10 cellular contexts compared by ENCODE assay signal in the genomic region with DNA sequence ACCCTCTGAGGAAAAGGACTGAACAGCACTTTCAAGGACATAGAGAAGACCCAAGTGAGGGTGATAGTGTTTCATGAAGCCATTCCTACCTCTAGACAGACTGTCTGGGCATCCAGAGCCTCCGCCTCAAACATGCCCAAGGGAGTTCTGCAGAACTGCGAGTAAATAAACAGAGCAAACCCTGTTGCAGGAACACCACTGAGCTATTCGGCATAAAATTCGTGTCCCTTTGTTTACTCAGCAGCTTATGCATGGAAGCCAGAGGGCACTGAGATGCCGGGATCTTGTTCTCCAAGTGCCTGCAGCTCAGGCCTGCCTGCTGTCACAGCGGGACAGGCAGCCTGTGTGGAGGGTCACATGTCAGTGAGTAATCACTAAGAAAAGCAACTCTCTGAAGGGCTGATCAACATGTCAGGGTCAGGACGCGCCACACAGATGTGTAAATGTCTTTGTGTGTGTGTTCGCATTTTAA.
DNase-seq lines count a peak whose midpoint lies in the region; ATAC-seq and TF ChIP-seq lines count a peak whose summit lies in the region.
"Had no signal": no experiment of that assay in that cellular context is flagged by ENCODE, and none has a peak within 500 bp of the region (broad histone marks: within the 10 kb centered on the region; RNA-seq: fewer than 3 reads in every experiment).

No MANE protein-coding gene starts in this region.

- ATAC-seq in HG03095 (IDR thresholded peaks at IDR 0.05; ENCODE audit: unreplicated experiment) = no peak
- ATAC-seq in SK-N-SH treated with all-trans-retinoic acid at 6 μM for 48 hours = no peak

- H3K27ac Mint-ChIP-seq in nephron = peak overlapping the region in 2 of 3 experiments; percentile 38 to 44

- no peak overlapping the region for H3K4me3 ChIP-seq in epithelial cell of proximal tubule (ENCODE audit: low read depth, low read length)

- H3K27me3 Mint-ChIP-seq in nephron (ENCODE audit: low read depth) = no peaks in the 10 kb centered on the region

- H3K4me1 Mint-ChIP-seq in nephron = peaks cover 24% of the 10 kb centered on the region

- DNase-seq in DMS53 treated with DMSO at 0.1 percent for 48 hours (lab: John Stamatoyannopoulos, UW; ENCODE audit: unreplicated experiment) = peak; percentile 75
- DNase-seq in NCI-H748 treated with DMSO at 0.1 percent for 48 hours (lab: John Stamatoyannopoulos, UW) = peak; percentile 15
- DNase-seq in epithelial cell of proximal tubule (ENCODE audit: low read depth) = peak; percentile 23
- no peak for DNase-seq in HK-2 (ENCODE audit: unreplicated experiment)
- DNase-seq in GM13976 (ENCODE audit: low spot score) = no peak
- DNase-seq: DND-41, OCI-M1 had no signal

- H3K4me3 Mint-ChIP-seq in nephron = no peak overlapping the region

- no peaks in the 10 kb centered on the region for H3K36me3 Mint-ChIP-seq in nephron (ENCODE audit: low read depth)

- in situ Hi-C loops in GM13976 (cut with MboI; ENCODE audit: low sequenced_read_pairs, unreplicated experiment) = no loop called here

- H3K9me3 Mint-ChIP-seq in nephron = no peaks in the 10 kb centered on the region

- TF ChIP-seq CTCF in epithelial cell of proximal tubule (conservative IDR thresholded peaks at IDR 0.05; ENCODE audit: low read depth, low read length) (peak; percentile 9), nephron (IDR thresholded peaks at IDR 0.05; ENCODE audit: unreplicated experiment in 3 of 3) (no peak), GM13976 (IDR thresholded peaks at IDR 0.05; ENCODE audit: borderline replicate concordance, control extremely low read depth, extremely low read depth, insufficient read depth, missing control alignments) (no peak)

TF ChIP-seq in SK-N-SH treated with all-trans-retinoic acid at 6 μM for 48 hours, 23 proteins besides CTCF, POLR2A, EP300 and RAD21:
- TF ChIP-seq, protein P1, sequence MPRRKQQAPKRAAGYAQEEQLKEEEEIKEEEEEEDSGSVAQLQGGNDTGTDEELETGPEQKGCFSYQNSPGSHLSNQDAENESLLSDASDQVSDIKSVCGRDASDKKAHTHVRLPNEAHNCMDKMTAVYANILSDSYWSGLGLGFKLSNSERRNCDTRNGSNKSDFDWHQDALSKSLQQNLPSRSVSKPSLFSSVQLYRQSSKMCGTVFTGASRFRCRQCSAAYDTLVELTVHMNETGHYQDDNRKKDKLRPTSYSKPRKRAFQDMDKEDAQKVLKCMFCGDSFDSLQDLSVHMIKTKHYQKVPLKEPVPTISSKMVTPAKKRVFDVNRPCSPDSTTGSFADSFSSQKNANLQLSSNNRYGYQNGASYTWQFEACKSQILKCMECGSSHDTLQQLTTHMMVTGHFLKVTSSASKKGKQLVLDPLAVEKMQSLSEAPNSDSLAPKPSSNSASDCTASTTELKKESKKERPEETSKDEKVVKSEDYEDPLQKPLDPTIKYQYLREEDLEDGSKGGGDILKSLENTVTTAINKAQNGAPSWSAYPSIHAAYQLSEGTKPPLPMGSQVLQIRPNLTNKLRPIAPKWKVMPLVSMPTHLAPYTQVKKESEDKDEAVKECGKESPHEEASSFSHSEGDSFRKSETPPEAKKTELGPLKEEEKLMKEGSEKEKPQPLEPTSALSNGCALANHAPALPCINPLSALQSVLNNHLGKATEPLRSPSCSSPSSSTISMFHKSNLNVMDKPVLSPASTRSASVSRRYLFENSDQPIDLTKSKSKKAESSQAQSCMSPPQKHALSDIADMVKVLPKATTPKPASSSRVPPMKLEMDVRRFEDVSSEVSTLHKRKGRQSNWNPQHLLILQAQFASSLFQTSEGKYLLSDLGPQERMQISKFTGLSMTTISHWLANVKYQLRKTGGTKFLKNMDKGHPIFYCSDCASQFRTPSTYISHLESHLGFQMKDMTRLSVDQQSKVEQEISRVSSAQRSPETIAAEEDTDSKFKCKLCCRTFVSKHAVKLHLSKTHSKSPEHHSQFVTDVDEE (CRISPR knock-in tag; IDR thresholded peaks at IDR 0.05) = no peak
- TF ChIP-seq ESRRG (CRISPR knock-in tag; IDR thresholded peaks at IDR 0.05) (no peak), ZFP30 (CRISPR knock-in tag; IDR thresholded peaks at IDR 0.05) (no peak), CSDC2 (CRISPR knock-in tag; IDR thresholded peaks at IDR 0.05) (no peak), RARB (CRISPR knock-in tag; IDR thresholded peaks at IDR 0.05) (no peak), GLIS3 (CRISPR knock-in tag; IDR thresholded peaks at IDR 0.05) (no peak), ISL1 (CRISPR knock-in tag; IDR thresholded peaks at IDR 0.05) (no peak), ZNF565 (CRISPR knock-in tag; conservative IDR thresholded peaks at IDR 0.05; ENCODE audit: low read depth) (no peak), ZC3H10 (CRISPR knock-in tag; IDR thresholded peaks at IDR 0.05) (no peak), BACH2 (CRISPR knock-in tag; IDR thresholded peaks at IDR 0.05; ENCODE audit: borderline replicate concordance) (no peak), ZFP3 (CRISPR knock-in tag; IDR thresholded peaks at IDR 0.05) (no peak), ZNF70 (CRISPR knock-in tag; IDR thresholded peaks at IDR 0.05) (no peak), PPARA (CRISPR knock-in tag; IDR thresholded peaks at IDR 0.05; ENCODE audit: borderline replicate concordance) (no peak), CREB5 (CRISPR knock-in tag; IDR thresholded peaks at IDR 0.05; ENCODE audit: low read depth) (no peak), OSR1 (CRISPR knock-in tag; IDR thresholded peaks at IDR 0.05) (no peak), ZNF8 (CRISPR knock-in tag; IDR thresholded peaks at IDR 0.05) (no peak), SNAI2 (CRISPR knock-in tag; IDR thresholded peaks at IDR 0.05) (no peak), TOX (CRISPR knock-in tag; IDR thresholded peaks at IDR 0.05; ENCODE audit: borderline replicate concordance) (no peak)
- TF ChIP-seq, protein P2, sequence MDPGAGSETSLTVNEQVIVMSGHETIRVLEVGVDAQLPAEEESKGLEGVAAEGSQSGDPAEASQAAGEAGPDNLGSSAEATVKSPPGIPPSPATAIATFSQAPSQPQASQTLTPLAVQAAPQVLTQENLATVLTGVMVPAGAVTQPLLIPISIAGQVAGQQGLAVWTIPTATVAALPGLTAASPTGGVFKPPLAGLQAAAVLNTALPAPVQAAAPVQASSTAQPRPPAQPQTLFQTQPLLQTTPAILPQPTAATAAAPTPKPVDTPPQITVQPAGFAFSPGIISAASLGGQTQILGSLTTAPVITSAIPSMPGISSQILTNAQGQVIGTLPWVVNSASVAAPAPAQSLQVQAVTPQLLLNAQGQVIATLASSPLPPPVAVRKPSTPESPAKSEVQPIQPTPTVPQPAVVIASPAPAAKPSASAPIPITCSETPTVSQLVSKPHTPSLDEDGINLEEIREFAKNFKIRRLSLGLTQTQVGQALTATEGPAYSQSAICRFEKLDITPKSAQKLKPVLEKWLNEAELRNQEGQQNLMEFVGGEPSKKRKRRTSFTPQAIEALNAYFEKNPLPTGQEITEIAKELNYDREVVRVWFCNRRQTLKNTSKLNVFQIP (CRISPR knock-in tag; IDR thresholded peaks at IDR 0.05; ENCODE audit: borderline replicate concordance, low read depth) = no peak
- TF ChIP-seq, protein P3, sequence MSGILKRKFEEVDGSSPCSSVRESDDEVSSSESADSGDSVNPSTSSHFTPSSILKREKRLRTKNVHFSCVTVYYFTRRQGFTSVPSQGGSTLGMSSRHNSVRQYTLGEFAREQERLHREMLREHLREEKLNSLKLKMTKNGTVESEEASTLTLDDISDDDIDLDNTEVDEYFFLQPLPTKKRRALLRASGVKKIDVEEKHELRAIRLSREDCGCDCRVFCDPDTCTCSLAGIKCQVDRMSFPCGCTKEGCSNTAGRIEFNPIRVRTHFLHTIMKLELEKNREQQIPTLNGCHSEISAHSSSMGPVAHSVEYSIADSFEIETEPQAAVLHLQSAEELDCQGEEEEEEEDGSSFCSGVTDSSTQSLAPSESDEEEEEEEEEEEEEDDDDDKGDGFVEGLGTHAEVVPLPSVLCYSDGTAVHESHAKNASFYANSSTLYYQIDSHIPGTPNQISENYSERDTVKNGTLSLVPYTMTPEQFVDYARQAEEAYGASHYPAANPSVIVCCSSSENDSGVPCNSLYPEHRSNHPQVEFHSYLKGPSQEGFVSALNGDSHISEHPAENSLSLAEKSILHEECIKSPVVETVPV (CRISPR knock-in tag; IDR thresholded peaks at IDR 0.05) = no peak

Comparison
In these comparisons a context has a peak if more than half of its experiments do, and no peak if none do; other contexts are left out.
1. DNase-seq: peak in DMS53 treated with DMSO at 0.1 percent for 48 hours (single experiment), NCI-H748 treated with DMSO at 0.1 percent for 48 hours (single experiment) and epithelial cell of proximal tubule (single experiment); none in HK-2 (single experiment) and GM13976 (single experiment).